In genomic region chr14:61570961-61571299, GRCh38 we compare ENCODE assay signal across 18 cellular contexts.
A peak's percentile ranks its signal among the peaks of the same experiment; 100 is the strongest.
DNase-seq lines count a peak whose midpoint lies in the region; ATAC-seq and TF ChIP-seq lines count a peak whose summit lies in the region.
"Had no signal": no experiment of that assay in that cellular context is flagged by ENCODE, and none has a peak within 500 bp of the region (broad histone marks: within the 10 kb centered on the region; RNA-seq: fewer than 3 reads in every experiment).

No MANE protein-coding gene starts in this region.

- WGBS in mammary epithelial cell (ENCODE audit: low coverage, missing lambda C conversion rate), result 84% methylated on average over 2 of the region's 2 CpGs
- WGBS in mesenchymal stem cell, result 79% methylated on average over 2 of the region's 2 CpGs

- no peaks in the 10 kb centered on the region for H3K9me3 ChIP-seq in breast epithelium
- H3K9me3 ChIP-seq in mammary epithelial cell (replicated peaks; ENCODE audit: insufficient read depth, low read length), result no peaks in the 10 kb centered on the region
- no peaks in the 10 kb centered on the region for H3K9me3 ChIP-seq in mesenchymal stem cell (ENCODE audit: control insufficient read depth, low read length)
- H3K9me3 ChIP-seq in tibial artery, result no peaks in the 10 kb centered on the region
- H3K9me3 ChIP-seq: gastrocnemius medialis, prostate gland had no signal

- peaks cover 5 to 12% of the 10 kb centered on the region in 2 donors for H3K4me1 ChIP-seq in breast epithelium
- H3K4me1 ChIP-seq in mammary epithelial cell (ENCODE audit: insufficient read depth, low read length), result peaks cover 68% of the 10 kb centered on the region
- H3K4me1 ChIP-seq in mesenchymal stem cell (ENCODE audit: control insufficient read depth, insufficient read depth, low read depth, low read length), result peaks cover 33% of the 10 kb centered on the region
- H3K4me1 ChIP-seq in tibial artery, result peaks cover 0 to 60% (median 46%) of the 10 kb centered on the region in 4 donors

- H3K79me1 ChIP-seq in mesenchymal stem cell (replicated peaks; ENCODE audit: low read length, poor library complexity, severe bottlenecking), result peaks cover 11% of the 10 kb centered on the region

- H3K79me2 ChIP-seq in mammary epithelial cell (ENCODE audit: insufficient read depth, low read length), result no peaks in the 10 kb centered on the region

- no peak overlapping the region for H3K23ac ChIP-seq in mesenchymal stem cell (ENCODE audit: low read length in 2 of 2)

- H3K27ac ChIP-seq in breast epithelium (peak overlapping the region; percentile 61 to 68), mammary epithelial cell (ENCODE audit: insufficient read depth, low read depth, low read length) (no peak overlapping the region), RWPE1 (peak overlapping the region; percentile 30; the same call in 1 of the 2 replicates), mesenchymal stem cell (ENCODE audit: low read length, poor library complexity, severe bottlenecking) (peak overlapping the region; percentile 58), tibial artery (peak overlapping the region; percentile 48 to 66)

- DNase-seq in breast epithelium (ENCODE audit: low spot score in 2 of 2) (no peak), mammary epithelial cell (no peak), RWPE1 (ENCODE audit: low spot score) (no peak), mesenchymal stem cell (no peak), tibial artery (no peak), NCI-H1436 treated with DMSO at 0.1 percent for 48 hours (lab: John Stamatoyannopoulos, UW) (no peak)
- DNase-seq: activated CD8-positive, alpha-beta memory T cell treated with anti-CD3 and anti-CD28 coated beads for 24 hours; activated gamma-delta T cell treated with Interleukin-2 at 50 U/mL for 16 hours; Calu3; effector memory CD8-positive, alpha-beta T cell; gastrocnemius medialis; NCI-H1105; NCI-H446; stimulated activated CD4-positive, alpha-beta T cell treated with anti-CD3 and anti-CD28 coated beads, Interleukin-1b, Interleukin-23, amount 100 ng/mL, for 48 hours; stimulated activated CD8-positive, alpha-beta memory T cell treated with anti-CD3 and anti-CD28 coated beads, Interleukin-4, amount 100 ng/mL, for 48 hours had no signal

- H2AFZ ChIP-seq in mammary epithelial cell (ENCODE audit: low read depth, low read length), result no peak overlapping the region
- no peak overlapping the region for H2AFZ ChIP-seq in mesenchymal stem cell (ENCODE audit: low read depth, low read length)

- no peak overlapping the region for H2BK15ac ChIP-seq in mesenchymal stem cell (ENCODE audit: low read depth, poor library complexity, severe bottlenecking)

- H2AK5ac ChIP-seq in mesenchymal stem cell (ENCODE audit: low read length, severe bottlenecking), result peak overlapping the region; percentile 97

- BruUV-seq in mammary epithelial cell (replicated peaks; lab: Mats Ljungman, UMichigan), result no TSS peak

- dilution Hi-C loops in mammary epithelial cell (cut with HindIII; ENCODE audit: low sequenced_read_pairs), result loop anchor here (5.0 kb wide), 1 partner anchor 71 kb away; no protein-coding TSS in a partner anchor

- no peak overlapping the region for H4K8ac ChIP-seq in mesenchymal stem cell (ENCODE audit: low read length)

- no peak for TF ChIP-seq CTCF in breast epithelium (IDR thresholded peaks at IDR 0.05)
- no peak for TF ChIP-seq CTCF in mammary epithelial cell (conservative IDR thresholded peaks at IDR 0.05 in 1 of 2, IDR thresholded peaks at IDR 0.05 in 1 of 2; ENCODE audit: extremely low read depth in 1 of 2, insufficient read depth in 1 of 2, low read depth in 1 of 2, low read length in 2 of 2)
- no peak for TF ChIP-seq CTCF in RWPE1 (conservative IDR thresholded peaks at IDR 0.05; ENCODE audit: low read depth)
- TF ChIP-seq CTCF in tibial artery (IDR thresholded peaks at IDR 0.05), result no peak

- H3K4me2 ChIP-seq in mammary epithelial cell (ENCODE audit: insufficient read depth, low read depth, low read length) (no peak overlapping the region), mesenchymal stem cell (ENCODE audit: low read length, poor library complexity, severe bottlenecking) (no peak overlapping the region)

- no peak overlapping the region for H3K14ac ChIP-seq in mesenchymal stem cell (ENCODE audit: low read length in 2 of 2)

- POLR2A ChIA-PET in RWPE1 (lab: Yijun Ruan, JAX; ENCODE audit: low non-redundant PET), result no interaction called here

- H2BK120ac ChIP-seq in mesenchymal stem cell (ENCODE audit: low read depth, low read length), result no peak overlapping the region

- intact Hi-C loops in breast epithelium (cut with DNase I; ENCODE audit: low total_unique reads), result no loop called here
- intact Hi-C loops in mammary epithelial cell (cut with micrococcal nuclease), result no loop called here
- intact Hi-C loops in tibial artery (cut with DNase I; ENCODE audit: low total_unique reads), result no loop called here

- H4K91ac ChIP-seq in mesenchymal stem cell (ENCODE audit: low read length), result no peak overlapping the region

- in situ Hi-C loops in mammary epithelial cell (cut with MboI; ENCODE audit: low sequenced_read_pairs in 2 of 2), result loop anchor here in 1 of 2 donors (10.0 kb wide), 1 partner anchor 124 kb away; the partner anchor contains the start of gene HIF1A

- CTCF ChIA-PET in mammary epithelial cell (lab: Charles Lee; ENCODE audit: low non-redundant PET), result no interaction called here
- CTCF ChIA-PET in RWPE1 (lab: Yijun Ruan, JAX), result no interaction called here

- ATAC-seq in GM18502 (IDR thresholded peaks at IDR 0.05; ENCODE audit: poor library complexity, unreplicated experiment) (no peak), GM19023 (IDR thresholded peaks at IDR 0.05; ENCODE audit: unreplicated experiment) (no peak)
- ATAC-seq: effector memory CD8-positive, alpha-beta T cell; gastrocnemius medialis had no signal

- no peaks in the 10 kb centered on the region for H4K20me1 ChIP-seq in mammary epithelial cell (ENCODE audit: insufficient read depth, low read length)

- H3K4me3 ChIP-seq in breast epithelium (no peak overlapping the region), mammary epithelial cell (replicated peaks in 1 of 3; ENCODE audit: insufficient read depth in 1 of 3, low read depth in 2 of 3, low read length in 3 of 3) (no peak overlapping the region), mesenchymal stem cell (ENCODE audit: insufficient read depth in 1 of 2, low read depth in 1 of 2, low read length in 2 of 2) (peak overlapping the region in 1 of 2 experiments; percentile 62), tibial artery (no peak overlapping the region)
- H3K4me3 ChIP-seq: gastrocnemius medialis, prostate gland had no signal

- no peak overlapping the region for H3K9ac ChIP-seq in mammary epithelial cell (ENCODE audit: insufficient read depth, low read length)
- peak overlapping the region; percentile 70 for H3K9ac ChIP-seq in mesenchymal stem cell (ENCODE audit: low read length)

- H3K27me3 ChIP-seq in breast epithelium (no peaks in the 10 kb centered on the region), mammary epithelial cell (ENCODE audit: insufficient read depth, low read length) (no peaks in the 10 kb centered on the region), mesenchymal stem cell (ENCODE audit: control insufficient read depth in 1 of 2, insufficient read depth in 1 of 2, low read length in 2 of 2) (no peaks in the 10 kb centered on the region), tibial artery (no peaks in the 10 kb centered on the region)
- H3K27me3 ChIP-seq: gastrocnemius medialis had no signal

- no peak overlapping the region for H2BK12ac ChIP-seq in mesenchymal stem cell (ENCODE audit: low read length in 2 of 2)

- H3K4ac ChIP-seq in mesenchymal stem cell (ENCODE audit: low read depth in 1 of 2, low read length in 2 of 2), result no peak overlapping the region

- no peaks in the 10 kb centered on the region for H3K36me3 ChIP-seq in breast epithelium
- no peaks in the 10 kb centered on the region for H3K36me3 ChIP-seq in mammary epithelial cell (ENCODE audit: insufficient read depth, low read length)
- no peaks in the 10 kb centered on the region for H3K36me3 ChIP-seq in mesenchymal stem cell (ENCODE audit: control insufficient read depth in 1 of 2, insufficient read depth in 2 of 2, low read depth in 1 of 2, low read length in 2 of 2)
- H3K36me3 ChIP-seq in tibial artery, result no peaks in the 10 kb centered on the region
- H3K36me3 ChIP-seq: gastrocnemius medialis, prostate gland had no signal

- H2BK5ac ChIP-seq in mesenchymal stem cell (ENCODE audit: low read depth, low read length, poor library complexity, severe bottlenecking), result no peak overlapping the region

- H3K18ac ChIP-seq in mesenchymal stem cell (ENCODE audit: low read depth in 1 of 2, low read length in 2 of 2), result no peak overlapping the region

- TF ChIP-seq POLR2A in breast epithelium (IDR thresholded peaks at IDR 0.05), result no peak
